ENCODE assay signal across 1 cellular context in the genomic region with DNA sequence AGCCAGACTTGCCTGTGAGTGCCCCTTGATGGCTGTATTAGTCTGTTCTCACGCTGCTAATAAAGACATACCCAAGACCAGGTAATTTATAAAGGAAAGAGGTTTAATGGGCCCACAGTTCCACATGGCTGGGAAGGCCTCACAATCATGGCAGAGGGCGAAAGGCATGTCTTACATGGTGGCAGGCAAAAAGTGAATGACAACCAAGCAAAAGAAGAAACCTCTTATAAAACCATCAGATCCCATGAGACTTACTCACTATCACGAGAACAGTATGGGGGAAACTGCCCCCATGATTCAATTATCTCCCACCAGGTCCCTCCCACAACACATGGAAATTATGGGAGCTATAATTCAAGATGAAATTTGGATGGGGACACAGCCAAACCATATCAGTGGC. TPM values are rescaled to one million over a fixed set of nuclear protein-coding genes. Genes with fewer than 3 reads are reported as not detected.
"Had no signal": no experiment of that assay in that cellular context is flagged by ENCODE, and none has a peak within 500 bp of the region (broad histone marks: within the 10 kb centered on the region; RNA-seq: fewer than 3 reads in every experiment).

No MANE protein-coding gene starts in this region.

RNA-seq across cellular contexts. Expression of a gene that starts 16.6 kb away (rescaled TPM):
- total RNA-seq: H7 had no signal
